9 cellular contexts compared by ENCODE assay signal in the genomic region with DNA sequence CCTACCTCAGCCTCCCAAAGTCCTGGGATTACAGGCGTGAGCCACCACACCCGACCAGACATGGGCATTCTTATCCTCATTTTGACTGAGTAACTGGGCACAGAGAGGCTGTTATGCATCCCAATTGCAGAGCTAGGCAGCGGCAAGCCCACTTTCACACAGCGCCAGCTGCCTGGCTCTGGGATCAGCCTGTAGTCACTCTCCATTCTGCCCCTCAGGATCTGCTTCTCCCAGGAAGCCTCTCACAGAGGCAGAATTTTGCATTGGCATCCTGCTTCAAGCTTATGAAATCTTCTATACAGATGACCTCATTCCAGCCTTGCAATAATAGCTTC. TPM values are rescaled to one million over a fixed set of nuclear protein-coding genes. Genes with fewer than 3 reads are reported as not detected.
DNase-seq lines count a peak whose midpoint lies in the region; ATAC-seq and TF ChIP-seq lines count a peak whose summit lies in the region.
"Had no signal": no experiment of that assay in that cellular context is flagged by ENCODE, and none has a peak within 500 bp of the region (broad histone marks: within the 10 kb centered on the region; RNA-seq: fewer than 3 reads in every experiment).

No MANE protein-coding gene starts in this region.

- WGBS in GM23248 (ENCODE audit: low coverage in 1 of 2, low lambda C conversion rate in 2 of 2, missing lambda C conversion rate in 2 of 2), 2 experiments, result 5 to 9% methylated on average over 4 of the region's 4 CpGs
- 78 to 98% (median 94%) methylated on average over 2 to 4 of the region's 4 CpGs for WGBS in spleen, 5 donors

- no peak for TF ChIP-seq CTCF in left ventricle myocardium inferior (IDR thresholded peaks at IDR 0.05; ENCODE audit: borderline replicate concordance)
- TF ChIP-seq CTCF in spleen (IDR thresholded peaks at IDR 0.05 in 8 of 11, conservative IDR thresholded peaks at IDR 0.05 in 3 of 11), result no peak

- no peak for TF ChIP-seq POLR2A in spleen (IDR thresholded peaks at IDR 0.05)

- H3K27me3 ChIP-seq in GM23248 (replicated peaks; ENCODE audit: insufficient read depth) (no peaks in the 10 kb centered on the region), left ventricle myocardium inferior (ENCODE audit: low read depth) (no peaks in the 10 kb centered on the region), spleen (replicated peaks in 1 of 7) (no peaks in the 10 kb centered on the region)

- H3K27ac Mint-ChIP-seq in activated T-helper 17 cell treated with anti-CD3 and anti-CD28 coated beads, Interleukin-2, amount 50 U/mL, for 72 hours, result no peak overlapping the region

- H3K9me3 ChIP-seq in GM23248 (ENCODE audit: low read depth) (no peaks in the 10 kb centered on the region), left ventricle myocardium inferior (replicated peaks) (no peaks in the 10 kb centered on the region), spleen (no peaks in the 10 kb centered on the region)

- H3K36me3 ChIP-seq in GM23248 (ENCODE audit: low read depth) (no peaks in the 10 kb centered on the region), left ventricle myocardium inferior (no peaks in the 10 kb centered on the region), spleen (no peaks in the 10 kb centered on the region)

- intact Hi-C loops in left ventricle myocardium inferior (cut with micrococcal nuclease), result no loop called here
- intact Hi-C loops in spleen (cut with DNase I; ENCODE audit: low total_unique reads), result no loop called here
- intact Hi-C loops in sciatic nerve (cut with DNase I), result no loop called here

- H3K4me1 ChIP-seq in GM23248 (ENCODE audit: insufficient read depth) (peaks cover 43% of the 10 kb centered on the region), left ventricle myocardium inferior (peaks cover 57% of the 10 kb centered on the region), spleen (peaks cover 3 to 81% (median 38%) of the 10 kb centered on the region in 6 donors)

- H3K9ac ChIP-seq in GM23248, result peak overlapping the region; percentile 85

- no peaks in the 10 kb centered on the region for H3K9me3 Mint-ChIP-seq in activated T-helper 17 cell treated with anti-CD3 and anti-CD28 coated beads, Interleukin-2, amount 50 U/mL, for 72 hours

- peaks cover 40% of the 10 kb centered on the region for H3F3A ChIP-seq in GM23248 (ENCODE audit: insufficient read depth)

- 0 out of 2 replicates have a peak overlapping the region, but pooled peaks have one; percentile 1 for H2AFZ ChIP-seq in GM23248

- DNase-seq in GM23248, result no peak
- no peak for DNase-seq in left ventricle myocardium inferior
- no peak for DNase-seq in spleen
- no peak for DNase-seq in sciatic nerve (ENCODE audit: low spot score)
- DNase-seq in NCI-H1417 (lab: John Stamatoyannopoulos, UW), result no peak
- DNase-seq: activated effector memory CD4-positive, alpha-beta T cell treated with Interleukin-2 at 50 U/mL for 16 hours had no signal

- H4K20me1 ChIP-seq in GM23248 (ENCODE audit: insufficient read depth), result no peaks in the 10 kb centered on the region

- in situ Hi-C loops in GM23248 (cut with MboI), result no loop called here

- no peaks in the 10 kb centered on the region for H3K9me2 ChIP-seq in GM23248 (ENCODE audit: insufficient read depth)

- H3K36me3 Mint-ChIP-seq in activated T-helper 17 cell treated with anti-CD3 and anti-CD28 coated beads, Interleukin-2, amount 50 U/mL, for 72 hours (ENCODE audit: low read depth), result no peaks in the 10 kb centered on the region

- H3K4me1 Mint-ChIP-seq in activated T-helper 17 cell treated with anti-CD3 and anti-CD28 coated beads, Interleukin-2, amount 50 U/mL, for 72 hours, result peaks cover 25% of the 10 kb centered on the region

- H3K4me2 ChIP-seq in GM23248 (ENCODE audit: unreplicated experiment), result peak overlapping the region; percentile 89

- H3K4me3 ChIP-seq in GM23248 (peak overlapping the region; percentile 54), left ventricle myocardium inferior (peak overlapping the region; percentile 43), spleen (peak overlapping the region in 1 of 8 donors; percentile 21)

- peak overlapping the region; percentile 34 for H3K4me3 Mint-ChIP-seq in activated T-helper 17 cell treated with anti-CD3 and anti-CD28 coated beads, Interleukin-2, amount 50 U/mL, for 72 hours

- ATAC-seq in activated T-helper 17 cell treated with anti-CD3 and anti-CD28 coated beads, Interleukin-2, amount 50 U/mL, for 72 hours (replicated peaks), result no peak
- no peak for ATAC-seq in sciatic nerve
- no peak for ATAC-seq in GM18519 (IDR thresholded peaks at IDR 0.05; ENCODE audit: low FRiP score, unreplicated experiment)
- no peak for ATAC-seq in GM18517 (IDR thresholded peaks at IDR 0.05; ENCODE audit: unreplicated experiment)

- H3K27ac ChIP-seq in GM23248 (peak overlapping the region; percentile 99), left ventricle myocardium inferior (replicated peaks) (peak overlapping the region; percentile 96), spleen (peak overlapping the region; percentile 48 to 86 (median 78))

- H3K27me3 Mint-ChIP-seq in activated T-helper 17 cell treated with anti-CD3 and anti-CD28 coated beads, Interleukin-2, amount 50 U/mL, for 72 hours, result no peaks in the 10 kb centered on the region

- H3K79me2 ChIP-seq in GM23248 (ENCODE audit: insufficient read depth), result no peaks in the 10 kb centered on the region

RNA-seq across cellular contexts. Expression of gene IER3, which starts 37.0 kb away (rescaled TPM):
- 148 and 156 TPM in 2 replicates for total RNA-seq in GM23248 (2014; rRNA removed; shearing (Covaris generic))
- polyA plus RNA-seq in GM23248 (2016; fragmentation: Nextera tagmentation; extraction: Ambion mirVana) (76.4 and 82.1 TPM in 2 replicates), spleen (10 to 100 TPM; 19.8 to 29.4 (median 25.7) TPM)
- total RNA-seq in activated T-helper 17 cell treated with anti-CD3 and anti-CD28 coated beads, Interleukin-2, amount 50 U/mL, for 72 hours, result 100 to 1,000 TPM in 1 of 2 donors, 10 to 100 TPM in 1; 55.6 to 617 TPM
- total RNA-seq in left ventricle myocardium inferior (41.4 TPM), spleen (10 to 100 TPM; 29.8 to 62.2 (median 41.7) TPM), sciatic nerve (40.7 TPM)

RNA-seq across cellular contexts. Expression of gene FLOT1, which starts 38.8 kb away (rescaled TPM):
- total RNA-seq in GM23248 (2014; rRNA removed; shearing (Covaris generic)), result 156 and 165 TPM in 2 replicates
- polyA plus RNA-seq in GM23248 (2016; fragmentation: Nextera tagmentation; extraction: Ambion mirVana) (162 and 171 TPM in 2 replicates), spleen (100 to 1,000 TPM; 116 to 178 (median 116) TPM)
- 100 to 1,000 TPM; 152 to 161 TPM for total RNA-seq in activated T-helper 17 cell treated with anti-CD3 and anti-CD28 coated beads, Interleukin-2, amount 50 U/mL, for 72 hours
- total RNA-seq in left ventricle myocardium inferior (223 TPM), spleen (100 to 1,000 TPM; 125 to 205 (median 170) TPM), sciatic nerve (172 TPM)
